In genomic region chr2:130922417-130922816, GRCh38 we compare ENCODE assay signal across 27 cellular contexts.
"Had no signal": no experiment of that assay in that cellular context is flagged by ENCODE, and none has a peak within 500 bp of the region (broad histone marks: within the 10 kb centered on the region; RNA-seq: fewer than 3 reads in every experiment).

No MANE protein-coding gene starts in this region.

- H3K27me3 ChIP-seq: adrenal gland, body of pancreas, colonic mucosa had no signal

- H3K9me3 ChIP-seq: adrenal gland, body of pancreas, colonic mucosa had no signal

- H3K27ac ChIP-seq: adrenal gland, body of pancreas, colonic mucosa, epithelial cell of prostate had no signal

- DNase-seq: activated CD4-positive, alpha-beta memory T cell treated with anti-CD3 and anti-CD28 coated beads for 36 hours; activated CD4-positive, alpha-beta T cell treated with anti-CD3 and anti-CD28 coated beads for 36 hours; activated CD4-positive, alpha-beta T cell treated with anti-CD3 and anti-CD28 coated beads, Interleukin-2, amount 10 ng/mL, durations not matched to agents 24 days and 14 days; activated CD4-positive, CD25-positive, alpha-beta regulatory T cell; activated CD4-positive, CD25-positive, alpha-beta regulatory T cell treated with anti-CD3 and anti-CD28 coated beads, Interleukin-2, amount 50 U/mL, for 72 hours; activated CD8-positive, alpha-beta memory T cell treated with anti-CD3 and anti-CD28 coated beads, Interleukin-2, amount 10 ng/mL, durations not matched to agents 7 days and 5 days; activated CD8-positive, alpha-beta memory T cell treated with anti-CD3 and anti-CD28 coated beads, Interleukin-2, amount 50 U/mL, for 4 hours; activated CD8-positive, alpha-beta T cell treated with anti-CD3 and anti-CD28 coated beads, Interleukin-2, amount 10 ng/mL, durations not matched to agents 7 days and 5 days; activated effector memory CD4-positive, alpha-beta T cell treated with anti-CD3 and anti-CD28 coated beads, Interleukin-2, amount 50 U/mL, for 16 hours; activated naive CD4-positive, alpha-beta T cell treated with anti-CD3 and anti-CD28 coated beads for 36 hours; activated naive CD8-positive, alpha-beta T cell treated with anti-CD3 and anti-CD28 coated beads for 36 hours; activated naive CD8-positive, alpha-beta T cell treated with anti-CD3 and anti-CD28 coated beads, Interleukin-2, amount 50 U/mL, for 24 hours; activated T-cell treated with anti-CD3 and anti-CD28 coated beads, Interleukin-2, amount 50 U/mL, for 1 hour; activated T-cell treated with anti-CD3 and anti-CD28 coated beads, Interleukin-2, amount 50 U/mL, for 48 hours; adrenal gland; amygdala; aorta; body of pancreas; colonic mucosa; effector CD8-positive, alpha-beta T cell; foreskin fibroblast; head of caudate nucleus; T-helper 2 cell had no signal

- ATAC-seq: activated CD4-positive, alpha-beta T cell treated with anti-CD3 and anti-CD28 coated beads for 36 hours; activated CD8-positive, alpha-beta memory T cell treated with anti-CD3 and anti-CD28 coated beads, Interleukin-2, amount 10 ng/mL, durations not matched to agents 7 days and 5 days; activated CD8-positive, alpha-beta T cell treated with anti-CD3 and anti-CD28 coated beads, Interleukin-2, amount 10 ng/mL, durations not matched to agents 7 days and 5 days; activated naive CD8-positive, alpha-beta T cell treated with anti-CD3 and anti-CD28 coated beads, Interleukin-2, amount 50 U/mL, for 24 hours; body of pancreas had no signal

- FAIRE-seq: endometrium, endothelial cell of umbilical vein, frontal cortex had no signal

- H3K4me1 ChIP-seq: adrenal gland, body of pancreas, colonic mucosa had no signal

- H3K4me3 ChIP-seq: adrenal gland, body of pancreas, colonic mucosa had no signal

- H3K36me3 ChIP-seq: adrenal gland, colonic mucosa had no signal
